23 cellular contexts compared by ENCODE assay signal in the genomic region with DNA sequence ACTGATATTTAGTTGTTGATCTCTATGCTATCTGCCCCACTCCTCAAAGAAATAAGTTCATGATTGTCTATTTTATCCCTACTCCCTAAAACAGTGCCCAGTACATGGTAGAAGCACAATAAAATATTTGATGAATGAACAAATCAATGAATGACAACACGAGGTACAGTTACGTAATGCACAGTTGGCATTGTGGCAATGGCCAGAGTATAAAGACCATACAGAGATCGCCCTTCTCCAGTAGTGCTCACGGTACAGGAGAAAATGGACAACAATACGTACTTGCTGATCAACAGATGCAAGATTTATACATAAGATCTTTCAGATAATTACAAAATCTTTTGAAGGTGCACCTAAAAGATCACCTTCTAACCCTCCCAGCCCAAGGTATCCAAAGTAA.
"Had no signal": no experiment of that assay in that cellular context is flagged by ENCODE, and none has a peak within 500 bp of the region (broad histone marks: within the 10 kb centered on the region; RNA-seq: fewer than 3 reads in every experiment).

No MANE protein-coding gene starts in this region.

- H3K27ac Mint-ChIP-seq: dendritic cell treated with granulocyte-macrophage colony-stimulating factor and Interleukin-4, amounts not matched to agents 40 ng/mL and 50 ng/mL, for 4 days had no signal

- H3K4me3 ChIP-seq: colonic mucosa, esophagus muscularis mucosa, gastroesophageal sphincter, heart left ventricle, hepatocyte, left lung, lower lobe of right lung had no signal

- H3K4me2 ChIP-seq: hepatocyte had no signal

- H3K27ac ChIP-seq: colonic mucosa, esophagus muscularis mucosa, foreskin keratinocyte, gastroesophageal sphincter, heart left ventricle, hepatocyte, left lung, lower lobe of right lung had no signal

- DNase-seq: colonic mucosa; cortex of kidney; effector memory CD4-positive, alpha-beta T cell; foreskin keratinocyte; heart left ventricle; hypothalamus; immature natural killer cell; islet precursor cell; kidney; kidney glomerular epithelial cell; left colon; left lung; left ventricle myocardium superior; lower lobe of right lung; mesendoderm; midbrain; naive thymus-derived CD4-positive, alpha-beta T cell had no signal

- H3K9me3 ChIP-seq: colonic mucosa, esophagus muscularis mucosa, gastroesophageal sphincter, heart left ventricle, left lung, lower lobe of right lung had no signal

- FAIRE-seq: endothelial cell of umbilical vein, frontal cortex, kidney had no signal

- H3K36me3 ChIP-seq: colonic mucosa, esophagus muscularis mucosa, gastroesophageal sphincter, heart left ventricle, left lung, lower lobe of right lung had no signal

- H3K79me2 ChIP-seq: hepatocyte had no signal

- ATAC-seq: foreskin keratinocyte; gastroesophageal sphincter; heart left ventricle; left colon; left lung; left ventricle myocardium superior; lower lobe of right lung; naive thymus-derived CD4-positive, alpha-beta T cell had no signal

- H3K4me1 ChIP-seq: colonic mucosa, left lung had no signal

- H3K27me3 ChIP-seq: colonic mucosa, esophagus muscularis mucosa, foreskin keratinocyte, gastroesophageal sphincter, heart left ventricle, hepatocyte, left lung had no signal

- H3K27me3 Mint-ChIP-seq: dendritic cell treated with granulocyte-macrophage colony-stimulating factor and Interleukin-4, amounts not matched to agents 40 ng/mL and 50 ng/mL, for 4 days; naive thymus-derived CD4-positive, alpha-beta T cell had no signal

- H3K4me3 Mint-ChIP-seq: dendritic cell treated with granulocyte-macrophage colony-stimulating factor and Interleukin-4, amounts not matched to agents 40 ng/mL and 50 ng/mL, for 4 days; immature natural killer cell; naive thymus-derived CD4-positive, alpha-beta T cell had no signal

- H3K36me3 Mint-ChIP-seq: immature natural killer cell had no signal

- H2AFZ ChIP-seq: hepatocyte had no signal
